8 cellular contexts compared by ENCODE assay signal in genomic region chr1:206202789-206203363, GRCh38. TPM values are rescaled to one million over a fixed set of nuclear protein-coding genes. Genes with fewer than 3 reads are reported as not detected.
DNase-seq lines count a peak whose midpoint lies in the region; ATAC-seq and TF ChIP-seq lines count a peak whose summit lies in the region.
"Not testable (repeated sequence)": the region's sequence is repeated elsewhere in the genome, so short reads cannot be mapped to it uniquely, and the experiment has no call there.

Gene FAM72A, minus strand, starts transcription at chr1:206202839. Its CDS starts 814 bp downstream, at chr1:206202025.

- H3K27me3 ChIP-seq in suprapubic skin: not testable (repeated sequence)

- not testable (repeated sequence) for H3K36me3 ChIP-seq in suprapubic skin

- WGBS in suprapubic skin: 0% methylated on average over 15 of the region's 36 CpGs

- not testable (repeated sequence) for H3K4me1 Mint-ChIP-seq in activated naive CD4-positive, alpha-beta T cell treated with anti-CD3 and anti-CD28 coated beads, Interleukin-2, amount 10 ng/mL, durations not matched to agents 7 days and 5 days; osteocyte (ENCODE audit: unreplicated experiment)

- H3K9me3 ChIP-seq in suprapubic skin: not testable (repeated sequence)

- H3K27ac Mint-ChIP-seq in activated naive CD4-positive, alpha-beta T cell treated with anti-CD3 and anti-CD28 coated beads, Interleukin-2, amount 10 ng/mL, durations not matched to agents 7 days and 5 days: peak within 1 kb of the TSS; percentile 76
- H3K27ac Mint-ChIP-seq in osteocyte (ENCODE audit: unreplicated experiment): peak within 1 kb of the TSS; percentile 78

- CTCF ChIA-PET in activated naive CD4-positive, alpha-beta T cell treated with anti-CD3 and anti-CD28 coated beads, Interleukin-2, amount 10 ng/mL, durations not matched to agents 7 days and 5 days (lab: Charles Lee): not testable (repeated sequence)

- not testable (repeated sequence) for H3K36me3 Mint-ChIP-seq in activated naive CD4-positive, alpha-beta T cell treated with anti-CD3 and anti-CD28 coated beads, Interleukin-2, amount 10 ng/mL, durations not matched to agents 7 days and 5 days; osteocyte (ENCODE audit: unreplicated experiment)

- DNase-seq in GM12865 (ENCODE audit: low read depth) (peak; percentile 99), NCI-H1417 (lab: John Stamatoyannopoulos, UW) (peak; percentile 98 to 100 (median 100)), SKM-1 treated with dmso at 0.1 percent for 144 hours (lab: John Stamatoyannopoulos, UW; ENCODE audit: unreplicated experiment) (peak; percentile 100), glomerular endothelial cell (ENCODE audit: extremely low read depth, low read depth, low spot score) (peak; percentile 99), osteocyte (ENCODE audit: extremely low spot score, unreplicated experiment) (peak; percentile 99), suprapubic skin (ENCODE audit: low spot score in 2 of 2) (peak; percentile 99)
- peak; percentile 98 for DNase-seq in activated naive CD4-positive, alpha-beta T cell treated with anti-CD3 and anti-CD28 coated beads, Interleukin-2, amount 10 ng/mL, durations not matched to agents 7 days and 5 days

- TF ChIP-seq CTCF in GM12865 (IDR thresholded peaks at IDR 0.05; ENCODE audit: insufficient read depth, low read depth, low read length, missing control alignments); osteocyte (IDR thresholded peaks at IDR 0.05); suprapubic skin (IDR thresholded peaks at IDR 0.05): not testable (repeated sequence)

- TF ChIP-seq POLR2A in suprapubic skin (IDR thresholded peaks at IDR 0.05): not testable (repeated sequence)

- H3K4me1 ChIP-seq in suprapubic skin: not testable (repeated sequence)

- H3K27ac ChIP-seq in suprapubic skin: peak within 1 kb of the TSS; percentile 90

- TF ChIP-seq EP300 in suprapubic skin (IDR thresholded peaks at IDR 0.05): not testable (repeated sequence)

- ATAC-seq in HG02852 (IDR thresholded peaks at IDR 0.05; ENCODE audit: unreplicated experiment): peak; percentile 85

- peak within 1 kb of the TSS; percentile 61 for H3K4me3 ChIP-seq in GM12865 (ENCODE audit: low read depth, low read length)
- H3K4me3 ChIP-seq in suprapubic skin: peak within 1 kb of the TSS; percentile 59

- H3K27me3 Mint-ChIP-seq in activated naive CD4-positive, alpha-beta T cell treated with anti-CD3 and anti-CD28 coated beads, Interleukin-2, amount 10 ng/mL, durations not matched to agents 7 days and 5 days; osteocyte (ENCODE audit: unreplicated experiment): not testable (repeated sequence)

- not testable (repeated sequence) for H3K9me3 Mint-ChIP-seq in activated naive CD4-positive, alpha-beta T cell treated with anti-CD3 and anti-CD28 coated beads, Interleukin-2, amount 10 ng/mL, durations not matched to agents 7 days and 5 days; osteocyte (ENCODE audit: unreplicated experiment)

- H3K4me3 Mint-ChIP-seq in activated naive CD4-positive, alpha-beta T cell treated with anti-CD3 and anti-CD28 coated beads, Interleukin-2, amount 10 ng/mL, durations not matched to agents 7 days and 5 days: peak within 1 kb of the TSS; percentile 81
- H3K4me3 Mint-ChIP-seq in osteocyte (ENCODE audit: unreplicated experiment): peak within 1 kb of the TSS; percentile 78

RNA-seq across cellular contexts. Expression of gene FAM72A, which starts in this region (rescaled TPM):
- total RNA-seq in glomerular endothelial cell (3.9 and 5.3 TPM in 2 replicates), osteocyte (3.2 and 4.3 TPM in 2 replicates), suprapubic skin (1 to 10 TPM; 2.2 to 4.7 (median 3.3) TPM)

Comparison
In these comparisons a context has a peak if more than half of its experiments do, and no peak if none do; other contexts are left out.
1. Peak in every context shown above with its lines: DNase-seq, ATAC-seq, H3K4me3 ChIP-seq and H3K27ac ChIP-seq.